Comparison of ENCODE assay signal across 8 cellular contexts in genomic region chr10:99430451-99431189, GRCh38. TPM values are rescaled to one million over a fixed set of nuclear protein-coding genes. Genes with fewer than 3 reads are reported as not detected.
A peak's percentile ranks its signal among the peaks of the same experiment; 100 is the strongest.
DNase-seq lines count a peak whose midpoint lies in the region; ATAC-seq and TF ChIP-seq lines count a peak whose summit lies in the region.

TSS of gene GOT1 (minus strand) at chr10:99430624. CDS start at chr10:99430565, 59 bp downstream.

- H4K20me1 ChIP-seq in PC-3 (ENCODE audit: low read length) = no peaks in the 10 kb centered on the region; the same call in 1 of the 2 replicates

- H3K9me2 ChIP-seq in PC-3 (replicated peaks; ENCODE audit: low read length) = no peaks in the 10 kb centered on the region

- ATAC-seq in GM21576 (IDR thresholded peaks at IDR 0.05; ENCODE audit: unreplicated experiment) (peak; percentile 94), PC-3 (peak; percentile 96)

- POLR2A ChIA-PET in PC-3 (lab: Charles Lee; ENCODE audit: unreplicated experiment) = interaction anchor here (0.7 kb wide), 1 partner anchor 91 kb away, joined by 3 read pairs; no protein-coding TSS in a partner anchor

- peak within 1 kb of the TSS; percentile 86 for H2AFZ ChIP-seq in PC-3 (ENCODE audit: low read length)

- H3K4me2 ChIP-seq in PC-3 (ENCODE audit: low read length) = peak within 1 kb of the TSS; percentile 96

- intact Hi-C loops in PC-3 (cut with micrococcal nuclease) = loop anchor here (1.0 to 10.0 kb wide), 2 partner anchors 35 to 254 kb away; no protein-coding TSS in a partner anchor

- DNase-seq in DMS114 treated with DMSO at 0.1 percent for 48 hours (lab: John Stamatoyannopoulos, UW; ENCODE audit: unreplicated experiment) (peak; percentile 99), PC-3 (peak; percentile 98), activated T-cell treated with anti-CD3 and anti-CD28 coated beads for 48 hours (ENCODE audit: low read depth) (peak; percentile 90), epithelial cell of esophagus (ENCODE audit: low read depth) (peak; percentile 99)
- peak; percentile 75 to 81 for DNase-seq in stimulated activated CD8-positive, alpha-beta memory T cell treated with anti-CD3 and anti-CD28 coated beads, Interleukin-4, amount 100 ng/mL, for 1 hour (ENCODE audit: low read depth in 2 of 2, low spot score in 1 of 2)

- BruUV-seq in PC-3 (replicated peaks; lab: Mats Ljungman, UMichigan) = no TSS peak

- no peaks in the 10 kb centered on the region for H3K9me3 ChIP-seq in PC-3 (ENCODE audit: low read length)
- no peaks in the 10 kb centered on the region for H3K9me3 ChIP-seq in mononuclear cell (ENCODE audit: low read depth, low read length)

- peak within 1 kb of the TSS; percentile 66 for H3K27ac ChIP-seq in PC-3 (ENCODE audit: low read length)

- H3K36me3 ChIP-seq in PC-3 (ENCODE audit: low read depth, low read length) = no peaks in the 10 kb centered on the region

- no peak for TF ChIP-seq RAD21 in Ishikawa (IDR thresholded peaks at IDR 0.05; ENCODE audit: low read depth)

- peaks cover 61% of the 10 kb centered on the region for H3K79me2 ChIP-seq in PC-3 (ENCODE audit: low read length)

- TF ChIP-seq CTCF in PC-3 (conservative IDR thresholded peaks at IDR 0.05; ENCODE audit: low read depth, low read length) = no peak
- no peak for TF ChIP-seq CTCF in epithelial cell of esophagus (IDR thresholded peaks at IDR 0.05; ENCODE audit: insufficient read depth, low read depth, low read length, missing control alignments)

- H3K4me3 ChIP-seq in PC-3 (ENCODE audit: low read length) (peak within 1 kb of the TSS; percentile 98), epithelial cell of esophagus (ENCODE audit: low read length) (peak within 1 kb of the TSS; percentile 94), mononuclear cell (ENCODE audit: low read length) (peak within 1 kb of the TSS; percentile 76)

- H3K4me1 ChIP-seq in PC-3 (ENCODE audit: insufficient read depth, low read length) (peaks cover 6% of the 10 kb centered on the region), mononuclear cell (ENCODE audit: insufficient read depth, low read length) (peaks cover 12% of the 10 kb centered on the region)

- no peaks in the 10 kb centered on the region for H3F3A ChIP-seq in PC-3 (ENCODE audit: low read length, unreplicated experiment)

- peak within 1 kb of the TSS; percentile 83 for H3K9ac ChIP-seq in PC-3 (ENCODE audit: low read length)

- no peak; the same call in 1 of the 2 replicates for TF ChIP-seq EP300 in Ishikawa (IDR thresholded peaks at IDR 0.05; ENCODE audit: borderline replicate concordance)

- CTCF ChIA-PET in PC-3 (lab: Charles Lee) = interaction anchor here (0.7 kb wide), 1 partner anchor 105 kb away, joined by 4 read pairs; no protein-coding TSS in a partner anchor

- H3K27me3 ChIP-seq in PC-3 (ENCODE audit: low read length) = no peaks in the 10 kb centered on the region
- no peaks in the 10 kb centered on the region for H3K27me3 ChIP-seq in mononuclear cell (ENCODE audit: insufficient read depth, low read length)

TF ChIP-seq in Ishikawa, 13 proteins besides CTCF, POLR2A, EP300 and RAD21:
- TF ChIP-seq REST (IDR thresholded peaks at IDR 0.05; ENCODE audit: low read depth) (no peak), USF1 (IDR thresholded peaks at IDR 0.05) (no peak), MAX (IDR thresholded peaks at IDR 0.05) (peak; percentile 67), YY1 (IDR thresholded peaks at IDR 0.05; ENCODE audit: low read depth) (peak; percentile 48), ZBTB7A (IDR thresholded peaks at IDR 0.05; ENCODE audit: low read depth) (no peak), CEBPB (IDR thresholded peaks at IDR 0.05) (peak; percentile 94), FOXM1 (IDR thresholded peaks at IDR 0.05; ENCODE audit: borderline replicate concordance, low read depth) (peak; percentile 77), TCF12 (IDR thresholded peaks at IDR 0.05; ENCODE audit: low read depth) (peak; percentile 44; the same call in 1 of the 2 replicates), TAF1 (IDR thresholded peaks at IDR 0.05; ENCODE audit: low read depth) (peak; percentile 94), EGR1 (IDR thresholded peaks at IDR 0.05) (peak; percentile 99), CREB1 (IDR thresholded peaks at IDR 0.05; ENCODE audit: low read depth) (peak; percentile 87), TEAD4 (IDR thresholded peaks at IDR 0.05) (no peak), NFIC (IDR thresholded peaks at IDR 0.05) (peak; percentile 77)

RNA-seq across cellular contexts. Expression of gene GOT1, which starts in this region (rescaled TPM):
- 27.4 and 32.6 TPM in 2 replicates for total RNA-seq in PC-3 (2014; rRNA removed)
- total RNA-seq in mononuclear cell = 2.5 TPM

Comparison
In these comparisons a context has a peak if more than half of its experiments do, and no peak if none do; other contexts are left out.
1. Peak in every context shown above with its lines: DNase-seq, ATAC-seq, H3K4me3 ChIP-seq and H3K27ac ChIP-seq.